23 cellular contexts compared by ENCODE assay signal in genomic region chr9:75636427-75637045, GRCh38.
"Had no signal": no experiment of that assay in that cellular context is flagged by ENCODE, and none has a peak within 500 bp of the region (broad histone marks: within the 10 kb centered on the region; RNA-seq: fewer than 3 reads in every experiment).

No MANE protein-coding gene starts in this region.

- H3K36me3 Mint-ChIP-seq: activated CD4-positive, alpha-beta memory T cell treated with anti-CD3 and anti-CD28 coated beads for 36 hours; naive thymus-derived CD8-positive, alpha-beta T cell; T-cell; type B pancreatic cell had no signal

- H3K9me3 ChIP-seq: neutrophil, suprapubic skin had no signal

- H3K36me3 ChIP-seq: neutrophil, suprapubic skin had no signal

- H3K27ac ChIP-seq: epithelial cell of prostate, neutrophil, SK-N-MC, skin epidermis, suprapubic skin had no signal

- H3K27me3 Mint-ChIP-seq: activated CD4-positive, alpha-beta memory T cell treated with anti-CD3 and anti-CD28 coated beads for 36 hours; naive thymus-derived CD8-positive, alpha-beta T cell; T-cell; type B pancreatic cell had no signal

- H3K4me1 ChIP-seq: suprapubic skin had no signal

- H3K4me3 ChIP-seq: SK-N-MC, skin epidermis, suprapubic skin had no signal

- H3K4me1 Mint-ChIP-seq: T-cell had no signal

- H3K27ac Mint-ChIP-seq: activated CD4-positive, alpha-beta memory T cell treated with anti-CD3 and anti-CD28 coated beads for 36 hours; dendritic cell treated with granulocyte-macrophage colony-stimulating factor and Interleukin-4, amounts not matched to agents 40 ng/mL and 50 ng/mL, for 4 days; naive thymus-derived CD8-positive, alpha-beta T cell; T-cell; type B pancreatic cell had no signal

- H3K27me3 ChIP-seq: neutrophil, suprapubic skin had no signal

- DNase-seq: activated CD4-positive, alpha-beta memory T cell treated with anti-CD3 and anti-CD28 coated beads for 36 hours; activated CD8-positive, alpha-beta memory T cell treated with anti-CD3 and anti-CD28 coated beads, Interleukin-2, amount 50 U/mL, for 4 hours; activated gamma-delta T cell treated with Interleukin-2 at 50 U/mL for 16 hours; aorta; effector memory CD4-positive, alpha-beta T cell; foreskin melanocyte; head of caudate nucleus; left colon; posterior cingulate gyrus; retina; stimulated activated CD4-positive, alpha-beta T cell treated with anti-CD3 and anti-CD28 coated beads, Interleukin-4, amount 100 ng/mL, for 24 hours; stimulated activated naive CD4-positive, alpha-beta T cell treated with Interleukin-2 at 50 U/mL for 16 hours; T-cell; T-helper 9 cell had no signal

- H3K9me3 Mint-ChIP-seq: activated CD4-positive, alpha-beta memory T cell treated with anti-CD3 and anti-CD28 coated beads for 36 hours; dendritic cell treated with granulocyte-macrophage colony-stimulating factor and Interleukin-4, amounts not matched to agents 40 ng/mL and 50 ng/mL, for 4 days; naive thymus-derived CD8-positive, alpha-beta T cell; T-cell; type B pancreatic cell had no signal

- ATAC-seq: activated CD4-positive, CD25-positive, alpha-beta regulatory T cell treated with anti-CD3 and anti-CD28 coated beads, Interleukin-2, amount 50 U/mL, for 24 hours; left colon; T-cell had no signal

- H3K4me3 Mint-ChIP-seq: activated CD4-positive, alpha-beta memory T cell treated with anti-CD3 and anti-CD28 coated beads for 36 hours; dendritic cell treated with granulocyte-macrophage colony-stimulating factor and Interleukin-4, amounts not matched to agents 40 ng/mL and 50 ng/mL, for 4 days; naive thymus-derived CD8-positive, alpha-beta T cell; T-cell; type B pancreatic cell had no signal
